ENCODE assay signal across 10 cellular contexts in genomic region chr16:57479043-57479421, GRCh38. TPM values are rescaled to one million over a fixed set of nuclear protein-coding genes. Genes with fewer than 3 reads are reported as not detected.
A peak's percentile ranks its signal among the peaks of the same experiment; 100 is the strongest.
DNase-seq lines count a peak whose midpoint lies in the region; ATAC-seq and TF ChIP-seq lines count a peak whose summit lies in the region.
"Had no signal": no experiment of that assay in that cellular context is flagged by ENCODE, and none has a peak within 500 bp of the region (broad histone marks: within the 10 kb centered on the region; RNA-seq: fewer than 3 reads in every experiment).

No MANE protein-coding gene starts in this region.

- H2AFZ ChIP-seq in osteoblast (ENCODE audit: low read length), result peak overlapping the region; percentile 50

- H3K27me3 ChIP-seq in WERI-Rb-1 (ENCODE audit: insufficient read depth, low read depth, severe bottlenecking), result no peaks in the 10 kb centered on the region
- H3K27me3 ChIP-seq in heart right ventricle, result peaks cover 0 to 11% (median 0%) of the 10 kb centered on the region in 7 donors
- no peaks in the 10 kb centered on the region for H3K27me3 ChIP-seq in osteoblast (ENCODE audit: insufficient read depth, low read length)

- no peaks in the 10 kb centered on the region for H3K9me3 ChIP-seq in WERI-Rb-1 (ENCODE audit: severe bottlenecking)
- no peaks in the 10 kb centered on the region for H3K9me3 ChIP-seq in heart right ventricle
- no peaks in the 10 kb centered on the region for H3K9me3 ChIP-seq in osteoblast (ENCODE audit: low read depth, low read length)

- DNase-seq in AG09309 (ENCODE audit: low read depth) (no peak), WERI-Rb-1 (no peak), heart right ventricle (no peak), osteoblast (ENCODE audit: insufficient read length, low spot score, missing footprints) (peak; percentile 87), NCI-H774 (lab: John Stamatoyannopoulos, UW) (no peak)
- no peak for DNase-seq in effector CD8-positive, alpha-beta T cell (lab: John Stamatoyannopoulos, UW)
- DNase-seq: activated naive CD4-positive, alpha-beta T cell treated with anti-CD3 and anti-CD28 coated beads for 36 hours; NCI-H1417 treated with DMSO at 0.1 percent for 48 hours had no signal

- H3K4me1 ChIP-seq in heart right ventricle, result peaks cover 16 to 54% (median 37%) of the 10 kb centered on the region in 9 donors
- H3K4me1 ChIP-seq in osteoblast (ENCODE audit: insufficient read depth, low read length), result peaks cover 24% of the 10 kb centered on the region

- H3K4me3 ChIP-seq in AG09309 (ENCODE audit: control insufficient read depth, low read depth, low read length), result peak overlapping the region; percentile 45
- peak overlapping the region; percentile 27 for H3K4me3 ChIP-seq in WERI-Rb-1 (ENCODE audit: low read depth, low read length)
- peak overlapping the region; percentile 32 to 67 (median 58) for H3K4me3 ChIP-seq in heart right ventricle
- peak overlapping the region; percentile 75 for H3K4me3 ChIP-seq in osteoblast (ENCODE audit: insufficient read depth, low read length)

- peaks cover 29% of the 10 kb centered on the region for H4K20me1 ChIP-seq in osteoblast (ENCODE audit: insufficient read depth, low read length)

- H3K79me2 ChIP-seq in osteoblast (ENCODE audit: insufficient read depth, low read length), result peaks cover 31% of the 10 kb centered on the region

- intact Hi-C loops in heart right ventricle (cut with DNase I), result loop anchor here in 4 of 10 donors (5.0 kb wide), 1 partner anchor 38 kb away; no protein-coding TSS in a partner anchor

- H3K27ac ChIP-seq in WERI-Rb-1 (peak overlapping the region; percentile 51), heart right ventricle (peak overlapping the region in 8 of 10 donors; percentile 56 to 75 (median 67)), osteoblast (ENCODE audit: low read depth, low read length) (no peak overlapping the region)

- 28 to 43% methylated on average over 19 of the region's 19 CpGs for WGBS in heart right ventricle, 2 donors

- TF ChIP-seq CTCF in AG09309 (IDR thresholded peaks at IDR 0.05; ENCODE audit: control insufficient read depth, insufficient read depth, low read depth, low read length, missing control alignments) (no peak), WERI-Rb-1 (IDR thresholded peaks at IDR 0.05; ENCODE audit: low read depth, low read length) (no peak), heart right ventricle (IDR thresholded peaks at IDR 0.05) (no peak), osteoblast (IDR thresholded peaks at IDR 0.05; ENCODE audit: extremely low read depth, low read depth, low read length) (no peak)

- H3K4me2 ChIP-seq in osteoblast (ENCODE audit: insufficient read depth, low read length), result peak overlapping the region; percentile 94

- no peak for ATAC-seq in heart right ventricle
- no peak for ATAC-seq in GM19035 (IDR thresholded peaks at IDR 0.05; ENCODE audit: unreplicated experiment)
- no peak for ATAC-seq in GM21390 (IDR thresholded peaks at IDR 0.05; ENCODE audit: unreplicated experiment)

- peaks cover 7% of the 10 kb centered on the region for H3K36me3 ChIP-seq in WERI-Rb-1
- H3K36me3 ChIP-seq in heart right ventricle, result peaks cover 0 to 14% (median under 1%) of the 10 kb centered on the region in 9 donors
- H3K36me3 ChIP-seq in osteoblast (ENCODE audit: insufficient read depth, low read length), result peaks cover 7% of the 10 kb centered on the region

RNA-seq across cellular contexts. Expression of gene DOK4, which starts 7.3 kb away (rescaled TPM):
- total RNA-seq in heart right ventricle (10 to 100 TPM in 2 of 10 donors, 1 to 10 TPM in 8; 3.6 to 10.7 (median 8.0) TPM), osteoblast (27.1 and 29.0 TPM in 2 replicates)
- polyA plus RNA-seq in heart right ventricle, result 1 to 10 TPM; 5.9 to 9.1 TPM

RNA-seq across cellular contexts. Expression of gene POLR2C, which starts 16.6 kb away (rescaled TPM):
- 10 to 100 TPM; 40.2 to 56.7 (median 47.2) TPM for total RNA-seq in heart right ventricle
- 10 to 100 TPM; 17.9 to 46.6 TPM for polyA plus RNA-seq in heart right ventricle
- 95.2 and 97.8 TPM in 2 replicates for total RNA-seq in osteoblast

RNA-seq across cellular contexts. Expression of gene COQ9, which starts 31.8 kb away (rescaled TPM):
- 100 to 1,000 TPM; 135 to 230 (median 207) TPM for total RNA-seq in heart right ventricle
- 100 to 1,000 TPM; 162 to 475 TPM for polyA plus RNA-seq in heart right ventricle
- total RNA-seq in osteoblast, result 38.6 and 39.8 TPM in 2 replicates

RNA-seq across cellular contexts. Expression of gene CIAPIN1, which starts 31.8 kb away (rescaled TPM):
- total RNA-seq in heart right ventricle (10 to 100 TPM; 49.6 to 75.1 (median 61.0) TPM), osteoblast (39.8 and 45.1 TPM in 2 replicates)
- polyA plus RNA-seq in heart right ventricle, result 10 to 100 TPM; 20.1 to 63.0 TPM

RNA-seq across cellular contexts. Expression of gene CCDC102A, which starts 57.3 kb away (rescaled TPM):
- total RNA-seq in heart right ventricle, result 10 to 100 TPM in 1 of 10 donors, 1 to 10 TPM in 9; 3.1 to 10.2 (median 5.1) TPM
- polyA plus RNA-seq in heart right ventricle, result 1 to 10 TPM; 3.7 to 5.9 TPM
- total RNA-seq in osteoblast, result 9.8 and 10.6 TPM in 2 replicates
